25 cellular contexts compared by ENCODE assay signal in genomic region chrX:6307156-6307555, GRCh38.
"Had no signal": no experiment of that assay in that cellular context is flagged by ENCODE, and none has a peak within 500 bp of the region (broad histone marks: within the 10 kb centered on the region; RNA-seq: fewer than 3 reads in every experiment).

No MANE protein-coding gene starts in this region.

- H3K4me1 ChIP-seq: colonic mucosa, esophagus squamous epithelium, heart right ventricle, left lung, prostate gland, right atrium auricular region, testis, tibial artery had no signal

- H3K9me3 ChIP-seq: colonic mucosa, esophagus squamous epithelium, left lung, prostate gland, right atrium auricular region, testis, tibial artery had no signal

- H3K36me3 Mint-ChIP-seq: naive thymus-derived CD8-positive, alpha-beta T cell; stimulated activated effector memory CD8-positive, alpha-beta T cell treated with anti-CD3 and anti-CD28 coated beads, Interleukin-12 subunit alpha, Interleukin-12 subunit beta, amount 100 ng/mL, for 72 hours; type B pancreatic cell had no signal

- H3K27ac ChIP-seq: colonic mucosa, esophagus squamous epithelium, heart right ventricle, left lung, prostate gland, right atrium auricular region, testis, tibial artery had no signal

- H3K27me3 ChIP-seq: colonic mucosa, esophagus squamous epithelium, heart right ventricle, left lung, right atrium auricular region, testis, tibial artery had no signal

- H3K4me3 Mint-ChIP-seq: effector memory CD8-positive, alpha-beta T cell; naive thymus-derived CD8-positive, alpha-beta T cell; nephron progenitor cell; stimulated activated effector memory CD8-positive, alpha-beta T cell treated with anti-CD3 and anti-CD28 coated beads, Interleukin-12 subunit alpha, Interleukin-12 subunit beta, amount 100 ng/mL, for 72 hours; type B pancreatic cell had no signal

- H3K9me3 Mint-ChIP-seq: nephron progenitor cell; stimulated activated effector memory CD8-positive, alpha-beta T cell treated with anti-CD3 and anti-CD28 coated beads, Interleukin-12 subunit alpha, Interleukin-12 subunit beta, amount 100 ng/mL, for 72 hours had no signal

- H3K36me3 ChIP-seq: colonic mucosa, esophagus squamous epithelium, heart right ventricle, left lung, prostate gland, right atrium auricular region, tibial artery had no signal

- ATAC-seq: effector memory CD8-positive, alpha-beta T cell; heart right ventricle; left cardiac atrium; left lung; naive thymus-derived CD8-positive, alpha-beta T cell; sciatic nerve; stimulated activated effector memory CD8-positive, alpha-beta T cell treated with anti-CD3 and anti-CD28 coated beads, Interleukin-12 subunit alpha, Interleukin-12 subunit beta, amount 100 ng/mL, for 72 hours; stimulated activated naive CD8-positive, alpha-beta T cell treated with anti-CD3 and anti-CD28 coated beads, Interleukin-15, Interleukin-2, amounts not matched to agents 100 U/mL and 50 U/mL, for 24 hours had no signal

- H3K27me3 Mint-ChIP-seq: effector memory CD8-positive, alpha-beta T cell had no signal

- H3K4me1 Mint-ChIP-seq: naive thymus-derived CD8-positive, alpha-beta T cell; nephron progenitor cell; stimulated activated effector memory CD8-positive, alpha-beta T cell treated with anti-CD3 and anti-CD28 coated beads, Interleukin-12 subunit alpha, Interleukin-12 subunit beta, amount 100 ng/mL, for 72 hours had no signal

- H3K4me3 ChIP-seq: colonic mucosa, esophagus squamous epithelium, heart right ventricle, left lung, prostate gland, right atrium auricular region, testis, tibial artery had no signal

- DNase-seq: colonic mucosa; effector memory CD8-positive, alpha-beta T cell; erythroblast; esophagus squamous epithelium; foreskin melanocyte; glutamatergic neuron; heart right ventricle; hippocampal formation; left cardiac atrium; left lung; mesenchymal stem cell; naive thymus-derived CD8-positive, alpha-beta T cell; nephron progenitor cell; nucleus accumbens; stimulated activated CD4-positive, alpha-beta T cell treated with anti-CD3 and anti-CD28 coated beads, Interleukin-2, amount 100 ng/mL, for 24 hours; stimulated activated CD4-positive, alpha-beta T cell treated with anti-CD3 and anti-CD28 coated beads, Interleukin-4, amount 100 ng/mL, for 24 hours; stimulated activated naive CD8-positive, alpha-beta T cell treated with anti-CD3 and anti-CD28 coated beads, Interleukin-15, Interleukin-2, amounts not matched to agents 100 U/mL and 50 U/mL, for 24 hours; substantia nigra; testis; tibial artery had no signal

- H3K27ac Mint-ChIP-seq: effector memory CD8-positive, alpha-beta T cell; naive thymus-derived CD8-positive, alpha-beta T cell; nephron progenitor cell; stimulated activated effector memory CD8-positive, alpha-beta T cell treated with anti-CD3 and anti-CD28 coated beads, Interleukin-12 subunit alpha, Interleukin-12 subunit beta, amount 100 ng/mL, for 72 hours; type B pancreatic cell had no signal
